Comparison of ENCODE assay signal across 9 cellular contexts in the genomic region with DNA sequence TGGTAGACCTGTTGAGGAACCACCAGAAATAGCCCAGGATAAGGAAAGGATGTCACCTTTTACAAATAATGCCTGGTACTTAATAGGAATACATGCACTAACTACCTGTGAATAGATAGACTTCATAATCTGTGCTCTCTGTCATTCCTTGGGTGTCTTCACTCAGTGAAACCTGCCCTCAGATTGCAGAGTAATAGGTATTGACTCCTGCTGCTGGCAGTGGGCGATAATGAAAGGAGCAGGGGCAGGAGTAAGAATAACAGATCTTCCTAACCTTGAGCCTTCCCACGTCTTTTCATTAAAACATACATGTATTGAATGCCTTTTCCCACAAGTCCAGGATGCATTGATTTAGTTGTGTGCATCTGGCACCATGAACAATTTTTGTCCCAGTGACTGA. TPM values are rescaled to one million over a fixed set of nuclear protein-coding genes. Genes with fewer than 3 reads are reported as not detected.
"Had no signal": no experiment of that assay in that cellular context is flagged by ENCODE, and none has a peak within 500 bp of the region (broad histone marks: within the 10 kb centered on the region; RNA-seq: fewer than 3 reads in every experiment).

No MANE protein-coding gene starts in this region.

- H3K9me3 Mint-ChIP-seq: IgD-negative memory B cell had no signal

- H3K27ac Mint-ChIP-seq: IgD-negative memory B cell had no signal

- FAIRE-seq: HepG2, HTR-8/SVneo, K562 had no signal

- H3K27ac ChIP-seq: HL-60 had no signal

- H3K27me3 Mint-ChIP-seq: IgD-negative memory B cell had no signal

- DNase-seq: IMR-90, KBM-7 had no signal

- H3K4me3 ChIP-seq: K562 had no signal

- H3K4me3 Mint-ChIP-seq: IgD-negative memory B cell had no signal

RNA-seq across cellular contexts. Expression of gene FABP3, which starts 16.4 kb away (rescaled TPM):
- total RNA-seq: HT-29, HT1080, K562 had no signal
